In the genomic region with DNA sequence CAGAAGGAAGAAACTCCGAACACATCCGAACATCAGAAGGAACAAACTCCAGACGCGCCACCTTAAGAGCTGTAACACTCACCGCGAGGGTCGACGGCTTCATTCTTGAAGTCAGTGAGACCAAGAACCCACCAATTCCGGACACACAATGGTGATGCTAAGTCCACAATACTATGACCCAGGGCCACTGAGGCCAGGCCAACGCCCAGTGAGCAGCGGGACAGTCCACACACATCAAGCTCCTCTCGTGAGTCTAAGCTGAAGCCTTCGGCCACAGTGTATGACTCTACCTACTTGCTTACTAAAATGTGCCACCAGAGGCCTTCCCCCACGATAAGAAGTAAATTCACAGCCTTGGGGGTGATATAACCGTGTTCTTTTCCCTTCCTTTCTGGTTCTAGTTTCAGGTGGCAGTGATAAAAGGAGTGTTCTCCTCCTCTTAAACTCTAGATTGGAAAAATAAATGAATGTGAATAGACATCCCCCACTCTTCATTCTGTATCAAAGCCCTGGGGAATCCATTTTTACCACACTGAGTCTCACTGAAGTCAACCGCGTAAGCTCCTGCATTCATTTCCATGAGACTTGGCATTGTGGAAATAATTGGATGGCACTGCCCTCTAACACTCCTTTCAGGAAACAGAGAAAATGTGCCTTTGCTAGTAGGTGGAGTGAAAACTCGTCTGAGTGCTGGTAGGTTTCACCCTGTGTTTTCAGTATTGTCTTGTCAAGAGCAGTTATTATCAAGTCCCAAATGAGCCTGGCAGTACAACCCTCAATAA, we compare ENCODE assay signal across 26 cellular contexts. TPM values are rescaled to one million over a fixed set of nuclear protein-coding genes. Genes with fewer than 3 reads are reported as not detected.
A peak's percentile ranks its signal among the peaks of the same experiment; 100 is the strongest.
DNase-seq lines count a peak whose midpoint lies in the region; TF ChIP-seq lines count a peak whose summit lies in the region.
"Had no signal": no experiment of that assay in that cellular context is flagged by ENCODE, and none has a peak within 500 bp of the region (broad histone marks: within the 10 kb centered on the region; RNA-seq: fewer than 3 reads in every experiment).

No MANE protein-coding gene starts in this region.

- H3K36me3 Mint-ChIP-seq in nephron progenitor cell (ENCODE audit: low read depth): peaks cover 8% of the 10 kb centered on the region
- H3K36me3 Mint-ChIP-seq: immature natural killer cell, T-cell had no signal

- TF ChIP-seq CTCF in colonic mucosa (IDR thresholded peaks at IDR 0.05) (no peak), nephron progenitor cell (IDR thresholded peaks at IDR 0.05) (no peak), suprapubic skin (IDR thresholded peaks at IDR 0.05) (no peak), right atrium auricular region (IDR thresholded peaks at IDR 0.05) (no peak)

- H3K9me3 Mint-ChIP-seq in nephron progenitor cell: peaks cover 20% of the 10 kb centered on the region
- H3K9me3 Mint-ChIP-seq: activated naive CD4-positive, alpha-beta T cell treated with anti-CD3 and anti-CD28 coated beads for 36 hours; activated T-cell treated with anti-CD3 and anti-CD28 coated beads, Interleukin-2, amount 50 U/mL, for 4 hours; immature natural killer cell; T-cell had no signal

- no peak overlapping the region for H3K9ac ChIP-seq in colonic mucosa (ENCODE audit: low read depth in 2 of 2, low read length in 2 of 2)

- TF ChIP-seq EP300 in suprapubic skin (IDR thresholded peaks at IDR 0.05): no peak

- H3K4me3 Mint-ChIP-seq in nephron progenitor cell: no peak overlapping the region
- H3K4me3 Mint-ChIP-seq: activated naive CD4-positive, alpha-beta T cell treated with anti-CD3 and anti-CD28 coated beads for 36 hours; activated T-cell treated with anti-CD3 and anti-CD28 coated beads, Interleukin-2, amount 50 U/mL, for 4 hours; GM23338; immature natural killer cell; T-cell had no signal

- H3K27me3 Mint-ChIP-seq in nephron progenitor cell (ENCODE audit: low read depth, poor library complexity): peaks cover 3% of the 10 kb centered on the region
- H3K27me3 Mint-ChIP-seq: T-cell had no signal

- intact Hi-C loops in colonic mucosa (cut with DNase I): no loop called here

- WGBS in suprapubic skin: 77% methylated on average over 18 of the region's 18 CpGs

- H3K4me1 ChIP-seq in colonic mucosa (no peaks in the 10 kb centered on the region), suprapubic skin (no peaks in the 10 kb centered on the region), right atrium auricular region (no peaks in the 10 kb centered on the region)
- H3K4me1 ChIP-seq: prostate gland had no signal

- no peaks in the 10 kb centered on the region for H3K9me3 ChIP-seq in colonic mucosa
- H3K9me3 ChIP-seq in suprapubic skin: no peaks in the 10 kb centered on the region
- no peaks in the 10 kb centered on the region for H3K9me3 ChIP-seq in right atrium auricular region
- H3K9me3 ChIP-seq: left ventricle myocardium inferior, prostate gland, stomach had no signal

- H3K4me1 Mint-ChIP-seq in nephron progenitor cell: peaks cover 58% of the 10 kb centered on the region

- H3K4me3 ChIP-seq in colonic mucosa (no peak overlapping the region), suprapubic skin (no peak overlapping the region), right atrium auricular region (no peak overlapping the region)
- H3K4me3 ChIP-seq: GM23338, left ventricle myocardium inferior, prostate gland, smooth muscle cell, stomach had no signal

- H3K36me3 ChIP-seq in colonic mucosa (no peaks in the 10 kb centered on the region), suprapubic skin (no peaks in the 10 kb centered on the region), right atrium auricular region (no peaks in the 10 kb centered on the region)
- H3K36me3 ChIP-seq: left ventricle myocardium inferior, prostate gland, stomach had no signal

- peak overlapping the region; percentile 97 for H3K27ac Mint-ChIP-seq in nephron progenitor cell
- H3K27ac Mint-ChIP-seq: activated naive CD4-positive, alpha-beta T cell treated with anti-CD3 and anti-CD28 coated beads for 36 hours; GM23338; immature natural killer cell; T-cell had no signal

- H3K27ac ChIP-seq in colonic mucosa: peak overlapping the region; percentile 23
- H3K27ac ChIP-seq in suprapubic skin: no peak overlapping the region
- no peak overlapping the region for H3K27ac ChIP-seq in right atrium auricular region
- H3K27ac ChIP-seq: 22Rv1, left ventricle myocardium inferior, prostate gland, stomach had no signal

- no peak for TF ChIP-seq POLR2A in suprapubic skin (IDR thresholded peaks at IDR 0.05)

- H3K27me3 ChIP-seq in colonic mucosa: no peaks in the 10 kb centered on the region
- no peaks in the 10 kb centered on the region for H3K27me3 ChIP-seq in suprapubic skin
- H3K27me3 ChIP-seq in right atrium auricular region: no peaks in the 10 kb centered on the region
- H3K27me3 ChIP-seq: stomach had no signal

- DNase-seq in NCI-H1417 (lab: John Stamatoyannopoulos, UW) (peak in 2 of 3 experiments; percentile 14 to 61), NCI-H1417 treated with DMSO at 0.1 percent for 48 hours (lab: John Stamatoyannopoulos, UW) (no peak), NCI-H1436 (lab: John Stamatoyannopoulos, UW) (peak; percentile 41), colonic mucosa (peak; percentile 17), nephron progenitor cell (no peak), suprapubic skin (ENCODE audit: low spot score in 2 of 2) (no peak), right atrium auricular region (ENCODE audit: low spot score) (no peak)
- DNase-seq in stimulated activated CD4-positive, alpha-beta T cell treated with anti-CD3 and anti-CD28 coated beads, Interleukin-1b, Interleukin-23, amount 100 ng/mL, for 48 hours: no peak
- DNase-seq: activated naive CD4-positive, alpha-beta T cell treated with anti-CD3 and anti-CD28 coated beads for 36 hours; activated T-cell treated with anti-CD3 and anti-CD28 coated beads, Interleukin-2, amount 50 U/mL, for 4 hours; immature natural killer cell; Kasumi-1; left ventricle myocardium inferior; NCI-H1048; NCI-H2171 treated with DMSO at 0.1 percent for 48 hours; NCI-H526 treated with DMSO at 0.1 percent for 48 hours; OCI-M1; Right ventricle myocardium superior; stimulated activated CD4-positive, alpha-beta T cell treated with anti-CD3 and anti-CD28 coated beads, Interleukin-4, amount 100 ng/mL, for 1 hour; stomach; T-cell; trophoblast cell had no signal

RNA-seq across cellular contexts. Expression of a gene that starts 10.0 kb away (rescaled TPM):
- total RNA-seq in colonic mucosa: 10 to 100 TPM; 17.5 to 23.5 TPM
- 10 to 100 TPM; 14.0 to 25.6 (median 17.2) TPM for total RNA-seq in suprapubic skin
- 10 to 100 TPM in 1 of 2 donors, 1 to 10 TPM in 1; 9.7 to 11.1 TPM for total RNA-seq in right atrium auricular region

Comparison
In these comparisons a context has a peak if more than half of its experiments do, and no peak if none do; other contexts are left out.
1. DNase-seq: peak in NCI-H1417 (2 of 3), NCI-H1436 (single experiment) and colonic mucosa (single experiment); none in NCI-H1417 treated with DMSO at 0.1 percent for 48 hours (single experiment), nephron progenitor cell (single experiment), stimulated activated CD4-positive, alpha-beta T cell treated with anti-CD3 and anti-CD28 coated beads, Interleukin-1b, Interleukin-23, amount 100 ng/mL, for 48 hours (single experiment), suprapubic skin (0 of 2) and right atrium auricular region (single experiment).